ENCODE assay signal across 2 cellular contexts in the genomic region with DNA sequence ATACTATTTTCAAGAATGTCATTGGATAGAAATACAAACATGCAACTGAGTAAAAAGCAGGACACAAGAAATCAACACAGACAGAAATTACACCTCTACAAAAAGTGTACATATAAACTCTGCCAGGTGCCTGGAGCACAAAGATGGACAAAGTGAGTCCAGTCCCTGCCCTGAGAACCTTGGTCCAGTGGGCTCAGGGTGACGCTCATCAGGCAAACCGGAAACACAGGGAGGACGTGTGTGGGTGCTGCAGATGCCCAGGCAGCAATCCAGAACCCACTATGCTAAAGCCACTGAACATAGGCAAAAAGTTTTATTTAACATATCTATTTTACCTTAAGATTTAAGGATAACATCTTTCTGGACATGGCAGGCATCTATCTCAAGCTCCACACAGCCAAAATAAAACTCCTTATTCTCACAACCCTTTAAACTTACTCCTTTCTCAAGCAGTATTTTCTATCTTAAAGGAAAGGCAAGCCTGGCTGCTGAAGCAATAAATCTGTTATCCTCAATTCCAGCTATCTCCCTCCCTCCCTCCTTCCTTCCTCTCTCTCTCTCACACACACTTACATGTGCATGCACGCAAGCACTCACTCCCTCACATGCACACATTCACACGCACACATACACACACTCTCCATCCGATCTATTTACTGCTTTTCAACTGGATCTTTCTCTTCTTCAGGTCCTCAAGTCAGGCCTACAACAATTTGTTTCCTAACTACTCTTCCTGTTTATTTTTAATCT.
TF ChIP-seq lines count a peak whose summit lies in the region.

No MANE protein-coding gene starts in this region.

TF ChIP-seq in GM12891, 5 proteins besides CTCF, POLR2A, EP300 and RAD21:
- no peak for TF ChIP-seq POLR2AphosphoS5 (IDR thresholded peaks at IDR 0.05; ENCODE audit: low read depth, low read length)
- TF ChIP-seq SPI1 (IDR thresholded peaks at IDR 0.05; ENCODE audit: low read depth, low read length) = no peak
- no peak for TF ChIP-seq POU2F2 (IDR thresholded peaks at IDR 0.05; ENCODE audit: low read depth, low read length)
- no peak for TF ChIP-seq PAX5 (IDR thresholded peaks at IDR 0.05; ENCODE audit: insufficient read depth, low read length, severe bottlenecking)
- TF ChIP-seq TAF1 (IDR thresholded peaks at IDR 0.05; ENCODE audit: low read depth, low read length) = no peak

TF ChIP-seq in IMR-90, 13 proteins besides CTCF, POLR2A, EP300 and RAD21:
- TF ChIP-seq CEBPB (IDR thresholded peaks at IDR 0.05; ENCODE audit: low read depth, low read length) (no peak), MAZ (IDR thresholded peaks at IDR 0.05; ENCODE audit: borderline replicate concordance, low read depth, low read length) (no peak), FOS (IDR thresholded peaks at IDR 0.05; ENCODE audit: low read depth, low read length) (no peak), BHLHE40 (IDR thresholded peaks at IDR 0.05; ENCODE audit: low read depth, low read length) (no peak), MAFK (IDR thresholded peaks at IDR 0.05; ENCODE audit: low read depth, low read length) (no peak), RCOR1 (IDR thresholded peaks at IDR 0.05; ENCODE audit: insufficient replicate concordance, low read length) (no peak)
- TF ChIP-seq, protein P1, sequence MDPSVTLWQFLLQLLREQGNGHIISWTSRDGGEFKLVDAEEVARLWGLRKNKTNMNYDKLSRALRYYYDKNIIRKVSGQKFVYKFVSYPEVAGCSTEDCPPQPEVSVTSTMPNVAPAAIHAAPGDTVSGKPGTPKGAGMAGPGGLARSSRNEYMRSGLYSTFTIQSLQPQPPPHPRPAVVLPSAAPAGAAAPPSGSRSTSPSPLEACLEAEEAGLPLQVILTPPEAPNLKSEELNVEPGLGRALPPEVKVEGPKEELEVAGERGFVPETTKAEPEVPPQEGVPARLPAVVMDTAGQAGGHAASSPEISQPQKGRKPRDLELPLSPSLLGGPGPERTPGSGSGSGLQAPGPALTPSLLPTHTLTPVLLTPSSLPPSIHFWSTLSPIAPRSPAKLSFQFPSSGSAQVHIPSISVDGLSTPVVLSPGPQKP (IDR thresholded peaks at IDR 0.05; ENCODE audit: borderline replicate concordance, low read depth, low read length) = no peak
